In genomic region chr18:22143347-22144340, GRCh38 we compare ENCODE assay signal across 27 cellular contexts. TPM values are rescaled to one million over a fixed set of nuclear protein-coding genes. Genes with fewer than 3 reads are reported as not detected.
"Had no signal": no experiment of that assay in that cellular context is flagged by ENCODE, and none has a peak within 500 bp of the region (broad histone marks: within the 10 kb centered on the region; RNA-seq: fewer than 3 reads in every experiment).

No MANE protein-coding gene starts in this region.

- H3K4me1 Mint-ChIP-seq: natural killer cell; stimulated activated memory B cell treated with anti-CD40 and anti-IgM and Interleukin-4, amounts not matched to agents 10 μg/mL and 1 μg/mL and 100 μg/mL, for 72 hours had no signal

- H3K9me3 Mint-ChIP-seq: effector memory CD8-positive, alpha-beta T cell; natural killer cell had no signal

- ATAC-seq: effector memory CD8-positive, alpha-beta T cell; heart right ventricle; left cardiac atrium; left ventricle myocardium superior; lower lobe of right lung; natural killer cell; stimulated activated memory B cell treated with anti-CD40 and anti-IgM and Interleukin-4, amounts not matched to agents 10 μg/mL and 1 μg/mL and 100 μg/mL, for 72 hours; stimulated activated naive CD8-positive, alpha-beta T cell treated with anti-CD3 and anti-CD28 coated beads, Interleukin-15, Interleukin-2, amounts not matched to agents 100 U/mL and 50 U/mL, for 24 hours had no signal

- DNase-seq: cortex of kidney; effector memory CD8-positive, alpha-beta T cell; erythroblast; esophagus squamous epithelium; foreskin melanocyte; glutamatergic neuron; heart right ventricle; hippocampal formation; left cardiac atrium; left ventricle myocardium superior; lower lobe of right lung; natural killer cell; occipital lobe; sigmoid colon; stimulated activated CD4-positive, alpha-beta T cell treated with anti-CD3 and anti-CD28 coated beads, Interleukin-2, amount 100 ng/mL, for 24 hours; stimulated activated CD4-positive, alpha-beta T cell treated with anti-CD3 and anti-CD28 coated beads, Interleukin-4, amount 100 ng/mL, for 24 hours; stimulated activated naive CD8-positive, alpha-beta T cell treated with anti-CD3 and anti-CD28 coated beads, Interleukin-15, Interleukin-2, amounts not matched to agents 100 U/mL and 50 U/mL, for 24 hours; upper lobe of left lung had no signal

- H3K79me2 ChIP-seq: parathyroid adenoma had no signal

- H2AFZ ChIP-seq: parathyroid adenoma had no signal

- H3K4me1 ChIP-seq: esophagus squamous epithelium, heart right ventricle, lower lobe of right lung, parathyroid adenoma, sigmoid colon, tibial nerve, upper lobe of left lung had no signal

- H3K36me3 Mint-ChIP-seq: natural killer cell; stimulated activated memory B cell treated with anti-CD40 and anti-IgM and Interleukin-4, amounts not matched to agents 10 μg/mL and 1 μg/mL and 100 μg/mL, for 72 hours had no signal

- FAIRE-seq: endometrium, islet of Langerhans, urothelium cell line had no signal

- H3K27ac ChIP-seq: esophagus squamous epithelium, heart right ventricle, lower lobe of right lung, parathyroid adenoma, sigmoid colon, thoracic aorta, tibial nerve, upper lobe of left lung had no signal

- H3K36me3 ChIP-seq: esophagus squamous epithelium, heart right ventricle, lower lobe of right lung, sigmoid colon, thoracic aorta, tibial nerve, upper lobe of left lung had no signal

- H3K4me3 ChIP-seq: esophagus squamous epithelium, heart right ventricle, lower lobe of right lung, sigmoid colon, thoracic aorta, tibial nerve, upper lobe of left lung had no signal

- H3K27me3 ChIP-seq: heart right ventricle, sigmoid colon, upper lobe of left lung had no signal

- H3K9me3 ChIP-seq: esophagus squamous epithelium, heart right ventricle, lower lobe of right lung, sigmoid colon, thoracic aorta, tibial nerve, upper lobe of left lung had no signal

- H3K27me3 Mint-ChIP-seq: progenitor cell of endocrine pancreas; stimulated activated memory B cell treated with anti-CD40 and anti-IgM and Interleukin-4, amounts not matched to agents 10 μg/mL and 1 μg/mL and 100 μg/mL, for 72 hours had no signal

- H3K4me3 Mint-ChIP-seq: effector memory CD8-positive, alpha-beta T cell; natural killer cell; stimulated activated memory B cell treated with anti-CD40 and anti-IgM and Interleukin-4, amounts not matched to agents 10 μg/mL and 1 μg/mL and 100 μg/mL, for 72 hours had no signal

- H3K9ac ChIP-seq: parathyroid adenoma had no signal

- H3K27ac Mint-ChIP-seq: effector memory CD8-positive, alpha-beta T cell; natural killer cell; progenitor cell of endocrine pancreas; stimulated activated memory B cell treated with anti-CD40 and anti-IgM and Interleukin-4, amounts not matched to agents 10 μg/mL and 1 μg/mL and 100 μg/mL, for 72 hours had no signal

RNA-seq across cellular contexts. Expression of gene GATA6, which starts 25.7 kb away (rescaled TPM):
- polyA plus RNA-seq: neural cell had no signal
